1 cellular context compared by ENCODE assay signal in the genomic region with DNA sequence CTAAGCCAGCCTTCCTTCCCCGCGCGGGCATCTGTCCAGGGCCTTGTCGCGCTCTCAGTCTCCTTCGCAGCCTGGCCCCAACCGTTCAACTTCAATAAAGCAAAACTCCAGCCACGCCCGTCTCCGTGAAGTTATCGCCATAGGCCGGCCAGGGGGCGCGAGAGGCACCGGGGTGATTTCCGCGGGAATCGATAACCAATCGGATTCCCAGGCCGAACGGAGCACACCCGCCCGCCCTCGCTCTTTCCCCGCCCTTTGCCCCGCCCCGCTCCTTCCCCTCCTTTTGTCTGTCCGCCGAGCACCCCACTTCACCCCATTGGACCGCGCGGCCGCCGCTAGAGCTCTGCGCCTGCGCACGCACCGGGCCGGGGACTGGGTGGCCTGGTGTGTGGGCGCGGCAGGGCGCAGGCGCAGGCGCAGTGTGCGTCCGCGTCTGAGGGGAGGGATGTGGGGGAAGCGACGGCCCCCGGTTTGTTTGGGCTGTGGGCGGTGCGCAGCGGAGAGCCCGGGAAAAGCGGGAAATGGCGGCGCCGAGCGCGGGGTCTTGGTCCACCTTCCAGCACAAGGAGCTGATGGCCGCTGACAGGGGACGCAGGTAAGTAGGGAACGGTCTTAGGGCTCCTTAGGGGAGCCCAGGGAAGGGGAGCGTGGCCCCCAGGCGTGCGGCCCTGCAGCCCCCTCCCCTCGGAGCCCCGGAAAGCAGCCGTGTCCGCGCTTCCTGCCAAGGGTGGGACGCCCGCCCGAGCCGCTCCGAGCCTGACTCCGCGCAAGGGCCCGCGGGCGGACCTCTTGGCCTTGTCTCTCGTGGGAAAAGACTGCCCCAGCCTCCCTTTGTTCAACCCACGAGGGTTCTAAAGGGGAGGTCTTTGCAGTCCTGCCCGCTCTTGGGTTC.
TF ChIP-seq lines count a peak whose summit lies in the region.

TSS of gene CASP2 (plus strand) at position 417 of the 892 bp plus-strand sequence. CDS start at position 522, 105 bp downstream.

TF ChIP-seq in K562, 482 proteins besides CTCF, POLR2A, EP300 and RAD21 (continued from another document and continues in another):
- TF ChIP-seq CHCHD3 (CRISPR knock-in tag; IDR thresholded peaks at IDR 0.05) (peak; percentile 82; the same call in 1 of the 2 replicates), POLR2G (IDR thresholded peaks at IDR 0.05; ENCODE audit: low read depth, low read length) (peak; percentile 99), TSC22D4 (tag; IDR thresholded peaks at IDR 0.05) (no peak), IRF9 (tag; IDR thresholded peaks at IDR 0.05) (no peak), JUN (IDR thresholded peaks at IDR 0.05; ENCODE audit: borderline replicate concordance, low read depth, low read length) (peak; percentile 63; the same call in 1 of the 2 replicates), JUN (CRISPR knock-in tag; IDR thresholded peaks at IDR 0.05; ENCODE audit: borderline replicate concordance) (peak; percentile 78; the same call in 1 of the 2 replicates), U2AF2 (optimal IDR thresholded peaks at IDR 0.05; ENCODE audit: low read depth, low read length) (no peak), NFE2 (IDR thresholded peaks at IDR 0.05; ENCODE audit: low read depth) (no peak; the same call in 1 of the 2 replicates), ARID2 (IDR thresholded peaks at IDR 0.05) (no peak), MAZ (CRISPR knock-in tag; conservative IDR thresholded peaks at IDR 0.05 in 1 of 2, IDR thresholded peaks at IDR 0.05 in 1 of 2) (peak; percentile 95 to 96), GMEB1 (CRISPR knock-in tag; IDR thresholded peaks at IDR 0.05) (peak; percentile 79), ZEB2 (IDR thresholded peaks at IDR 0.05) (no peak), STAT6 (CRISPR knock-in tag; IDR thresholded peaks at IDR 0.05) (peak; percentile 88; the same call in 1 of the 2 replicates), UBTF (IDR thresholded peaks at IDR 0.05; ENCODE audit: borderline replicate concordance in 1 of 2, low read depth in 2 of 2, low read length in 2 of 2) (peak; percentile 17 to 48; a peak in 2 of 4 replicates), SP1 (CRISPR knock-in tag; IDR thresholded peaks at IDR 0.05) (peak; percentile 92; the same call in 1 of the 2 replicates), NELFE (IDR thresholded peaks at IDR 0.05; ENCODE audit: insufficient read depth, insufficient read length) (no peak), MIER1 (IDR thresholded peaks at IDR 0.05; ENCODE audit: low read depth) (no peak)
- TF ChIP-seq, protein P1, sequence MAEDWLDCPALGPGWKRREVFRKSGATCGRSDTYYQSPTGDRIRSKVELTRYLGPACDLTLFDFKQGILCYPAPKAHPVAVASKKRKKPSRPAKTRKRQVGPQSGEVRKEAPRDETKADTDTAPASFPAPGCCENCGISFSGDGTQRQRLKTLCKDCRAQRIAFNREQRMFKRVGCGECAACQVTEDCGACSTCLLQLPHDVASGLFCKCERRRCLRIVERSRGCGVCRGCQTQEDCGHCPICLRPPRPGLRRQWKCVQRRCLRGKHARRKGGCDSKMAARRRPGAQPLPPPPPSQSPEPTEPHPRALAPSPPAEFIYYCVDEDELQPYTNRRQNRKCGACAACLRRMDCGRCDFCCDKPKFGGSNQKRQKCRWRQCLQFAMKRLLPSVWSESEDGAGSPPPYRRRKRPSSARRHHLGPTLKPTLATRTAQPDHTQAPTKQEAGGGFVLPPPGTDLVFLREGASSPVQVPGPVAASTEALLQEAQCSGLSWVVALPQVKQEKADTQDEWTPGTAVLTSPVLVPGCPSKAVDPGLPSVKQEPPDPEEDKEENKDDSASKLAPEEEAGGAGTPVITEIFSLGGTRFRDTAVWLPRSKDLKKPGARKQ (CRISPR knock-in tag; IDR thresholded peaks at IDR 0.05), result peak; percentile 96
- TF ChIP-seq, protein P2, sequence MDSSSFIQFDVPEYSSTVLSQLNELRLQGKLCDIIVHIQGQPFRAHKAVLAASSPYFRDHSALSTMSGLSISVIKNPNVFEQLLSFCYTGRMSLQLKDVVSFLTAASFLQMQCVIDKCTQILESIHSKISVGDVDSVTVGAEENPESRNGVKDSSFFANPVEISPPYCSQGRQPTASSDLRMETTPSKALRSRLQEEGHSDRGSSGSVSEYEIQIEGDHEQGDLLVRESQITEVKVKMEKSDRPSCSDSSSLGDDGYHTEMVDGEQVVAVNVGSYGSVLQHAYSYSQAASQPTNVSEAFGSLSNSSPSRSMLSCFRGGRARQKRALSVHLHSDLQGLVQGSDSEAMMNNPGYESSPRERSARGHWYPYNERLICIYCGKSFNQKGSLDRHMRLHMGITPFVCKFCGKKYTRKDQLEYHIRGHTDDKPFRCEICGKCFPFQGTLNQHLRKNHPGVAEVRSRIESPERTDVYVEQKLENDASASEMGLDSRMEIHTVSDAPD (CRISPR knock-in tag; IDR thresholded peaks at IDR 0.05), result no peak
- TF ChIP-seq, protein P3, sequence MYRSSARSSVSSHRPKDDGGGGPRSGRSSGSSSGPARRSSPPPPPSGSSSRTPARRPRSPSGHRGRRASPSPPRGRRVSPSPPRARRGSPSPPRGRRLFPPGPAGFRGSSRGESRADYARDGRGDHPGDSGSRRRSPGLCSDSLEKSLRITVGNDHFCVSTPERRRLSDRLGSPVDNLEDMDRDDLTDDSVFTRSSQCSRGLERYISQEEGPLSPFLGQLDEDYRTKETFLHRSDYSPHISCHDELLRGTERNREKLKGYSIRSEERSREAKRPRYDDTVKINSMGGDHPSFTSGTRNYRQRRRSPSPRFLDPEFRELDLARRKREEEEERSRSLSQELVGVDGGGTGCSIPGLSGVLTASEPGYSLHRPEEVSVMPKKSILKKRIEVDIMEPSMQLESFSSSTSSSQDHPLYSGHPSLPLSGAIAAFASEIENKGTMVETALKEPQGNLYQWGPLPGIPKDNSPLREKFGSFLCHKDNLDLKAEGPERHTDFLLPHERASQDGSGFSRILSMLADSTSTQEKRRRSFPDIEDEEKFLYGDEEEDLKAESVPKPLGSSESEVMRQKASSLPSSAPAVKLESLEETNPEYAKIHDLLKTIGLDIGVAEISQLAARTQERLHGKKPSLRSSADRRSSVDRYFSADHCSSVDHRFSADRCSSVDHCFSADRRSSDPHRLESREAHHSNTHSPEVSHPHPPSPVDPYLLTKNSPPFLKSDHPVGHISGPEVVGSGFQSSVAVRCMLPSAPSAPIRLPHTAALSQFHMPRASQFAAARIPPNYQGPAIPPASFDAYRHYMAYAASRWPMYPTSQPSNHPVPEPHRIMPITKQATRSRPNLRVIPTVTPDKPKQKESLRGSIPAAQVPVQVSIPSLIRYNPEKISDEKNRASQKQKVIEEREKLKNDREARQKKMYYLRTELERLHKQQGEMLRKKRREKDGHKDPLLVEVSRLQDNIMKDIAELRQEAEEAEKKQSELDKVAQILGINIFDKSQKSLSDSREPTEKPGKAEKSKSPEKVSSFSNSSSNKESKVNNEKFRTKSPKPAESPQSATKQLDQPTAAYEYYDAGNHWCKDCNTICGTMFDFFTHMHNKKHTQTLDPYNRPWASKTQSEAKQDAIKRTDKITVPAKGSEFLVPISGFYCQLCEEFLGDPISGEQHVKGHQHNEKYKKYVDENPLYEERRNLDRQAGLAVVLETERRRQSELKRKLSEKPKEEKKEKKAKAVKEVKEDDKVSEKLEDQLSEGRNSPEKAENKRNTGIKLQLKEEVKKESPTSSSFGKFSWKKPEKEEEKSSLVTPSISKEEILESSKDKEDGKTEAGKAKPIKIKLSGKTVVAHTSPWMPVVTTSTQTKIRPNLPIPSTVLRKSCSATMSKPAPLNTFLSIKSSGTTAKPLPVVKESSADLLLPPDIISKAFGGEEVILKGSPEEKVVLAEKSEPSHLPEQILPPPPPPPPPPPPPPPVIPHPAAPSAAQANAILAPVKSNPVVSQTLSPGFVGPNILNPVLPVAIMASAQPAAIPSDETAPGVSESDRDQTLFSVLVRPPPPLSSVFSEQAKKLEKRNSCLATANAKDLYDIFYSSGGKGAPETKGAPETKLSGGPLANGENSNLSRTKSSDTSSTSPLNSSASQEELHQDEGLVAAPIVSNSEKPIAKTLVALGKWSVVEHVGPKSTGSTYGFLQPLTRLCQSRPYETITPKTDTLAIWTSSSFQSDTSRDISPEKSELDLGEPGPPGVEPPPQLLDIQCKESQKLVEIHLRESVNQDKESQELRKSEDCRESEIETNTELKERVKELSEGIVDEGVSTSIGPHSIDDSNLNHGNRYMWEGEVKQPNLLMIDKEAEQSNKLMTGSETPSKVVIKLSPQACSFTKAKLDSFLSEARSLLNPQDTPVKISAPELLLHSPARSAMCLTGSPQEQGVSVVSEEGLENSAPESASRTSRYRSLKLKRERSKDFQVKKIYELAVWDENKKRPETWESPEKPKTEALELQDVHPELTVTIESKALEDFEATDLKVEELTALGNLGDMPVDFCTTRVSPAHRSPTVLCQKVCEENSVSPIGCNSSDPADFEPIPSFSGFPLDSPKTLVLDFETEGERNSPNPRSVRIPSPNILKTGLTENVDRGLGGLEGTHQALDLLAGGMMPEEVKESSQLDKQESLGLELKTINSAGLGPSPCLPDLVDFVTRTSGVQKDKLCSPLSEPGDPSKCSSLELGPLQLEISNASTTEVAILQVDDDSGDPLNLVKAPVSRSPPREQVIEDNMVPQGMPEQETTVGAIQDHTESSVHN (IDR thresholded peaks at IDR 0.05; ENCODE audit: borderline replicate concordance in 1 of 2, low read depth in 1 of 2), result no peak
- TF ChIP-seq, protein P4, sequence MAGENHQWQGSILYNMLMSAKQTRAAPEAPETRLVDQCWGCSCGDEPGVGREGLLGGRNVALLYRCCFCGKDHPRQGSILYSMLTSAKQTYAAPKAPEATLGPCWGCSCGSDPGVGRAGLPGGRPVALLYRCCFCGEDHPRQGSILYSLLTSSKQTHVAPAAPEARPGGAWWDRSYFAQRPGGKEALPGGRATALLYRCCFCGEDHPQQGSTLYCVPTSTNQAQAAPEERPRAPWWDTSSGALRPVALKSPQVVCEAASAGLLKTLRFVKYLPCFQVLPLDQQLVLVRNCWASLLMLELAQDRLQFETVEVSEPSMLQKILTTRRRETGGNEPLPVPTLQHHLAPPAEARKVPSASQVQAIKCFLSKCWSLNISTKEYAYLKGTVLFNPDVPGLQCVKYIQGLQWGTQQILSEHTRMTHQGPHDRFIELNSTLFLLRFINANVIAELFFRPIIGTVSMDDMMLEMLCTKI (IDR thresholded peaks at IDR 0.05; ENCODE audit: partially characterized antibody), result no peak
- TF ChIP-seq, protein P5, sequence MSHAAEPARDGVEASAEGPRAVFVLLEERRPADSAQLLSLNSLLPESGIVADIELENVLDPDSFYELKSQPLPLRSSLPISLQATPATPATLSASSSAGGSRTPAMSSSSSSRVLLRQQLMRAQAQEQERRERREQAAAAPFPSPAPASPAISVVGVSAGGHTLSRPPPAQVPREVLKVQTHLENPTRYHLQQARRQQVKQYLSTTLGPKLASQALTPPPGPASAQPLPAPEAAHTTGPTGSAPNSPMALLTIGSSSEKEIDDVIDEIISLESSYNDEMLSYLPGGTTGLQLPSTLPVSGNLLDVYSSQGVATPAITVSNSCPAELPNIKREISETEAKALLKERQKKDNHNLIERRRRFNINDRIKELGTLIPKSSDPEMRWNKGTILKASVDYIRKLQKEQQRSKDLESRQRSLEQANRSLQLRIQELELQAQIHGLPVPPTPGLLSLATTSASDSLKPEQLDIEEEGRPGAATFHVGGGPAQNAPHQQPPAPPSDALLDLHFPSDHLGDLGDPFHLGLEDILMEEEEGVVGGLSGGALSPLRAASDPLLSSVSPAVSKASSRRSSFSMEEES (CRISPR knock-in tag; IDR thresholded peaks at IDR 0.05), result no peak
